In genomic region chr1:166383635-166384346, GRCh38 we compare ENCODE assay signal across 22 cellular contexts.
"Had no signal": no experiment of that assay in that cellular context is flagged by ENCODE, and none has a peak within 500 bp of the region (broad histone marks: within the 10 kb centered on the region; RNA-seq: fewer than 3 reads in every experiment).

No MANE protein-coding gene starts in this region.

- H3K27ac Mint-ChIP-seq: immature natural killer cell; memory B cell; naive B cell; nephron; stimulated activated memory B cell treated with anti-CD40 and anti-IgM and Interleukin-4, amounts not matched to agents 10 μg/mL and 1 μg/mL and 100 μg/mL, for 72 hours; stimulated activated naive CD8-positive, alpha-beta T cell treated with anti-CD3 and anti-CD28 coated beads, Interleukin-15, Interleukin-2, amounts not matched to agents 100 ng/mL and 50 ng/mL, for 24 hours had no signal

- H3K27me3 ChIP-seq: esophagus muscularis mucosa, gastrocnemius medialis, heart right ventricle, right lobe of liver, transverse colon had no signal

- H3K36me3 Mint-ChIP-seq: immature natural killer cell; memory B cell; naive B cell; stimulated activated memory B cell treated with anti-CD40 and anti-IgM and Interleukin-4, amounts not matched to agents 10 μg/mL and 1 μg/mL and 100 μg/mL, for 72 hours had no signal

- H2AFZ ChIP-seq: parathyroid adenoma had no signal

- H3K36me3 ChIP-seq: esophagus muscularis mucosa, gastrocnemius medialis, heart right ventricle, left ventricle myocardium inferior, lower lobe of right lung, prostate gland, right lobe of liver, transverse colon had no signal

- H3K4me3 Mint-ChIP-seq: immature natural killer cell; memory B cell; naive B cell; nephron; stimulated activated memory B cell treated with anti-CD40 and anti-IgM and Interleukin-4, amounts not matched to agents 10 μg/mL and 1 μg/mL and 100 μg/mL, for 72 hours; stimulated activated naive CD8-positive, alpha-beta T cell treated with anti-CD3 and anti-CD28 coated beads, Interleukin-15, Interleukin-2, amounts not matched to agents 100 ng/mL and 50 ng/mL, for 24 hours had no signal

- FAIRE-seq: keratinocyte had no signal

- H3K4me3 ChIP-seq: esophagus muscularis mucosa, gastrocnemius medialis, heart right ventricle, left ventricle myocardium inferior, lower lobe of right lung, prostate gland, right lobe of liver, transverse colon had no signal

- H3K9me3 ChIP-seq: esophagus muscularis mucosa, gastrocnemius medialis, heart right ventricle, left ventricle myocardium inferior, lower lobe of right lung, prostate gland, right lobe of liver, transverse colon had no signal

- ATAC-seq: gastrocnemius medialis; lower lobe of right lung; right lobe of liver; stimulated activated memory B cell treated with anti-CD40 and anti-IgM and Interleukin-4, amounts not matched to agents 10 μg/mL and 1 μg/mL and 100 μg/mL, for 72 hours had no signal

- DNase-seq: effector memory CD4-positive, alpha-beta T cell; gastrocnemius medialis; heart right ventricle; hypothalamus; immature natural killer cell; left ventricle myocardium inferior; lower lobe of right lung; midbrain; naive B cell; retina; right lobe of liver; stimulated activated CD4-positive, alpha-beta T cell treated with anti-CD3 and anti-CD28 coated beads, Interleukin-4, amount 100 ng/mL, for 1 hour; transverse colon had no signal

- H3K4me1 Mint-ChIP-seq: immature natural killer cell; memory B cell; naive B cell; nephron; stimulated activated memory B cell treated with anti-CD40 and anti-IgM and Interleukin-4, amounts not matched to agents 10 μg/mL and 1 μg/mL and 100 μg/mL, for 72 hours had no signal

- H3K9ac ChIP-seq: parathyroid adenoma had no signal

- H3K79me2 ChIP-seq: parathyroid adenoma had no signal

- H3K9me3 Mint-ChIP-seq: immature natural killer cell; memory B cell; nephron; stimulated activated memory B cell treated with anti-CD40 and anti-IgM and Interleukin-4, amounts not matched to agents 10 μg/mL and 1 μg/mL and 100 μg/mL, for 72 hours; stimulated activated naive CD8-positive, alpha-beta T cell treated with anti-CD3 and anti-CD28 coated beads, Interleukin-15, Interleukin-2, amounts not matched to agents 100 ng/mL and 50 ng/mL, for 24 hours had no signal

- H3K4me1 ChIP-seq: lower lobe of right lung, parathyroid adenoma, prostate gland, right lobe of liver, transverse colon had no signal

- H3K27ac ChIP-seq: epithelial cell of prostate, esophagus muscularis mucosa, gastrocnemius medialis, heart right ventricle, left ventricle myocardium inferior, lower lobe of right lung, parathyroid adenoma, prostate gland, right lobe of liver, transverse colon had no signal
